16 cellular contexts compared by ENCODE assay signal in the genomic region with DNA sequence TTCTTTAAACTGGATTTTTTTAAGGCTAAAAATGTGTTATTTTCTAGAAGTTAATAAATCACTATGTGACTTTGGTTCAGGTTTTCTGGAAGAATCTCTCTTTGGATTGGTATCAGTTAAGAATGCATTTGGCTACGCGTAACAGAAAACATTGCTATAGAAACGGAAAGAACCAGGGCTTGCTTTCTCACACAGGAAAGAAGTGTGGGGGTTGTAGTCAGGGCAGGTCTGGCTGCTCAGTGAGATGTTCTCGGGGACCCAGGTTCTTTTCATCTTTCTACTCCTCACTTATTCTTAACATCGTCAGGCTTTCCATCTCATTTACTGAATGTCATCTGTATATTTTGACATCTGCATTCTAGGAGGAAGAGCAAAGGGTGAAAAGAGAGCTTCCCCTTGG.
DNase-seq lines count a peak whose midpoint lies in the region; ATAC-seq and TF ChIP-seq lines count a peak whose summit lies in the region.
"Had no signal": no experiment of that assay in that cellular context is flagged by ENCODE, and none has a peak within 500 bp of the region (broad histone marks: within the 10 kb centered on the region; RNA-seq: fewer than 3 reads in every experiment).

No MANE protein-coding gene starts in this region.

- no CpG with 5 or more reads among the region's 5 CpGs for WGBS in neuronal stem cell (ENCODE audit: extremely low coverage in 2 of 2, insufficient read length in 2 of 2, insufficient replicate concordance in 1 of 2), 2 donors

- H3K27ac Mint-ChIP-seq in activated naive CD8-positive, alpha-beta T cell treated with anti-CD3 and anti-CD28 coated beads, Interleukin-2, amount 10 ng/mL, durations not matched to agents 7 days and 5 days = peak overlapping the region; percentile 42
- H3K27ac Mint-ChIP-seq in activated naive CD8-positive, alpha-beta T cell treated with anti-CD3 and anti-CD28 coated beads for 36 hours = no peak overlapping the region

- H3K23ac ChIP-seq in neuronal stem cell (ENCODE audit: low read depth, low read length, poor library complexity) = no peak overlapping the region

- no peak overlapping the region for H3K4me3 ChIP-seq in neuronal stem cell (ENCODE audit: low read length in 2 of 2)
- no peak overlapping the region for H3K4me3 ChIP-seq in upper lobe of right lung
- H3K4me3 ChIP-seq: ascending aorta, K562, transverse colon had no signal

- no peak overlapping the region for H2BK15ac ChIP-seq in neuronal stem cell (ENCODE audit: low read length)

- H3K4me1 ChIP-seq in neuronal stem cell (ENCODE audit: control insufficient read depth in 2 of 2, insufficient read depth in 1 of 2, low read depth in 1 of 2, low read length in 2 of 2) = peaks cover 3 to 6% of the 10 kb centered on the region in 2 donors
- no peaks in the 10 kb centered on the region for H3K4me1 ChIP-seq in upper lobe of right lung
- H3K4me1 ChIP-seq: ascending aorta, transverse colon had no signal

- H3K27ac ChIP-seq in neuronal stem cell (replicated peaks; ENCODE audit: low read length) (no peak overlapping the region), upper lobe of right lung (no peak overlapping the region)
- H3K27ac ChIP-seq: ascending aorta, epithelial cell of prostate, transverse colon had no signal

- intact Hi-C loops in upper lobe of right lung (cut with DNase I) = no loop called here

- H3K18ac ChIP-seq in neuronal stem cell (ENCODE audit: low read length) = no peak overlapping the region

- H3K27me3 Mint-ChIP-seq in activated naive CD8-positive, alpha-beta T cell treated with anti-CD3 and anti-CD28 coated beads, Interleukin-2, amount 10 ng/mL, durations not matched to agents 7 days and 5 days = peaks cover 2% of the 10 kb centered on the region
- H3K27me3 Mint-ChIP-seq in activated naive CD8-positive, alpha-beta T cell treated with anti-CD3 and anti-CD28 coated beads for 36 hours = no peaks in the 10 kb centered on the region

- no peak overlapping the region for H3K9ac ChIP-seq in neuronal stem cell (ENCODE audit: low read depth, low read length, poor library complexity)

- peaks cover 12% of the 10 kb centered on the region for H3K4me1 Mint-ChIP-seq in activated naive CD8-positive, alpha-beta T cell treated with anti-CD3 and anti-CD28 coated beads, Interleukin-2, amount 10 ng/mL, durations not matched to agents 7 days and 5 days
- H3K4me1 Mint-ChIP-seq in activated naive CD8-positive, alpha-beta T cell treated with anti-CD3 and anti-CD28 coated beads for 36 hours = peaks cover 9% of the 10 kb centered on the region

- no peak for TF ChIP-seq CTCF in upper lobe of right lung (IDR thresholded peaks at IDR 0.05)

- POLR2A ChIA-PET in activated naive CD8-positive, alpha-beta T cell treated with anti-CD3 and anti-CD28 coated beads, Interleukin-2, amount 10 ng/mL, durations not matched to agents 7 days and 5 days (lab: Charles Lee) = no interaction called here

- H3K36me3 ChIP-seq in neuronal stem cell (replicated peaks in 1 of 2; ENCODE audit: control insufficient read depth in 2 of 2, insufficient read depth in 2 of 2, low read length in 2 of 2) (no peaks in the 10 kb centered on the region), upper lobe of right lung (no peaks in the 10 kb centered on the region)
- H3K36me3 ChIP-seq: ascending aorta, transverse colon had no signal

- no peak overlapping the region for H4K8ac ChIP-seq in neuronal stem cell (ENCODE audit: low read depth, low read length)

- H3K4me3 Mint-ChIP-seq in activated naive CD8-positive, alpha-beta T cell treated with anti-CD3 and anti-CD28 coated beads, Interleukin-2, amount 10 ng/mL, durations not matched to agents 7 days and 5 days = no peak overlapping the region
- H3K4me3 Mint-ChIP-seq in activated naive CD8-positive, alpha-beta T cell treated with anti-CD3 and anti-CD28 coated beads for 36 hours = no peak overlapping the region

- H3K4ac ChIP-seq in neuronal stem cell (ENCODE audit: low read length) = no peak overlapping the region

- no peak overlapping the region for H2AK5ac ChIP-seq in neuronal stem cell (ENCODE audit: low read depth, low read length)

- ATAC-seq in activated naive CD8-positive, alpha-beta T cell treated with anti-CD3 and anti-CD28 coated beads, Interleukin-2, amount 10 ng/mL, durations not matched to agents 7 days and 5 days (ENCODE audit: low read depth) = peak; percentile 51
- ATAC-seq in GM21528 (IDR thresholded peaks at IDR 0.05; ENCODE audit: low FRiP score, unreplicated experiment) (peak; percentile 48), HG03442 (IDR thresholded peaks at IDR 0.05; ENCODE audit: unreplicated experiment) (peak; percentile 60), upper lobe of right lung (no peak), GM21390 (IDR thresholded peaks at IDR 0.05; ENCODE audit: unreplicated experiment) (no peak)
- ATAC-seq: K562 had no signal

- no peak for DNase-seq in activated naive CD8-positive, alpha-beta T cell treated with anti-CD3 and anti-CD28 coated beads, Interleukin-2, amount 10 ng/mL, durations not matched to agents 7 days and 5 days
- DNase-seq in activated naive CD8-positive, alpha-beta T cell treated with anti-CD3 and anti-CD28 coated beads for 36 hours = no peak
- no peak for DNase-seq in neuronal stem cell (ENCODE audit: low spot score)
- no peak for DNase-seq in upper lobe of right lung
- no peak for DNase-seq in NCI-H2171 treated with DMSO at 0.1 percent for 48 hours (lab: John Stamatoyannopoulos, UW)
- DNase-seq: activated CD4-positive, alpha-beta T cell treated with anti-CD3 and anti-CD28 coated beads for 1 hour; activated T-cell treated with anti-CD3 and anti-CD28 coated beads, Interleukin-2, amount 50 U/mL, for 48 hours; NCI-H1105 treated with DMSO at 0.1 percent for 48 hours; stimulated activated CD4-positive, alpha-beta T cell treated with anti-CD3 and anti-CD28 coated beads, Interleukin-4, amount 100 ng/mL, for 24 hours; transverse colon had no signal

- no peak overlapping the region for H2BK12ac ChIP-seq in neuronal stem cell (ENCODE audit: low read length)

- no peak overlapping the region for H3K4me2 ChIP-seq in neuronal stem cell (ENCODE audit: insufficient read depth, low read length, poor library complexity, severe bottlenecking)

- H2BK5ac ChIP-seq in neuronal stem cell (ENCODE audit: low read length) = no peak overlapping the region

- H4K91ac ChIP-seq in neuronal stem cell (ENCODE audit: low read depth, low read length, poor library complexity) = no peak overlapping the region

- no peaks in the 10 kb centered on the region for H3K27me3 ChIP-seq in neuronal stem cell (ENCODE audit: control insufficient read depth in 3 of 3, insufficient read depth in 3 of 3, low read depth in 1 of 3, low read length in 3 of 3)
- no peaks in the 10 kb centered on the region for H3K27me3 ChIP-seq in upper lobe of right lung
- H3K27me3 ChIP-seq: ascending aorta, transverse colon had no signal

- H3K14ac ChIP-seq in neuronal stem cell (ENCODE audit: low read length) = no peak overlapping the region

- no peaks in the 10 kb centered on the region for H3K9me3 Mint-ChIP-seq in activated naive CD8-positive, alpha-beta T cell treated with anti-CD3 and anti-CD28 coated beads, Interleukin-2, amount 10 ng/mL, durations not matched to agents 7 days and 5 days
- no peaks in the 10 kb centered on the region for H3K9me3 Mint-ChIP-seq in activated naive CD8-positive, alpha-beta T cell treated with anti-CD3 and anti-CD28 coated beads for 36 hours

- no peak overlapping the region for H2BK120ac ChIP-seq in neuronal stem cell (ENCODE audit: low read depth, low read length)

- H3K79me1 ChIP-seq in neuronal stem cell (ENCODE audit: low read depth, low read length) = no peaks in the 10 kb centered on the region

- peak overlapping the region; percentile 6 for H2AFZ ChIP-seq in neuronal stem cell (ENCODE audit: low read length)

- no peaks in the 10 kb centered on the region for H3K9me3 ChIP-seq in neuronal stem cell (replicated peaks in 1 of 2; ENCODE audit: control insufficient read depth in 2 of 2, insufficient read depth in 1 of 2, low read depth in 1 of 2, low read length in 2 of 2)
- H3K9me3 ChIP-seq in upper lobe of right lung = no peaks in the 10 kb centered on the region
- H3K9me3 ChIP-seq: ascending aorta, transverse colon had no signal

- no peaks in the 10 kb centered on the region for H3K36me3 Mint-ChIP-seq in activated naive CD8-positive, alpha-beta T cell treated with anti-CD3 and anti-CD28 coated beads, Interleukin-2, amount 10 ng/mL, durations not matched to agents 7 days and 5 days
- H3K36me3 Mint-ChIP-seq in activated naive CD8-positive, alpha-beta T cell treated with anti-CD3 and anti-CD28 coated beads for 36 hours = no peaks in the 10 kb centered on the region

Comparison
In these comparisons a context has a peak if more than half of its experiments do, and no peak if none do; other contexts are left out.
1. ATAC-seq: peak in activated naive CD8-positive, alpha-beta T cell treated with anti-CD3 and anti-CD28 coated beads, Interleukin-2, amount 10 ng/mL, durations not matched to agents 7 days and 5 days (single experiment), GM21528 (single experiment) and HG03442 (single experiment); none in upper lobe of right lung (single experiment) and GM21390 (single experiment).